1 cellular context compared by ENCODE assay signal in the genomic region with DNA sequence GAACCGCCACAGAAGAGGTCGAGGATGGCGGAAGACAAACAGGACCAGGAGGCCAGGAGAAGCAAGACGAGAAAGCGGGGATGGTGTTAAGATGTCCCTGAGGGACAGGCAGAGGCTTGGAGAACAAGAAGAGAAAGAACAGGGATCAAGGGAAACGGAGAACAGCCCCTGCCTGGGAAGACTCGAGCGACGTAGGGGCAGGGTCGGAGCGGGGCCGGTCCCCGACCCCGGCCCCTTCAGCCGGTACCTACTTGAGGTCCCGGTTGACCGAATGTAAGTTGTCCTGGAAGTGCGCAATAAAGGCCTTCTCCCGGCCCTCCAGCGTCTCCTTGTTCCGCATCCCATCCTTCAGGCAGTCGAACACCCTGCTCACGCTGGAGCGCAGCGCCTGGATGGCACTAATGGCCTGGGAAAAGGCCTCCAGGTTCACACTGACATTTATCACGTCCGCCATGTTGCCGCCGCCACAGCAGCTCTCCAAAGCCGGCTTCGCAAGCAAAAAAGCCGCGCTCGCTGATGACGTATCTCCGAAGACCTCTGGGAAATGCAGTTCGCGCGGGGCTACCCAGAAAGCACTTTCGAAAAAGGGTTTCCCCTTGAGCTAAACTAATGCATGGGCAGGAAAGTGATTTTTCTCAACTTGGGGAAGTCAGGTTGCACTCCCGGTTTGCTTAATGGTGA.
TF ChIP-seq lines count a peak whose summit lies in the region.

A gene with protein sequence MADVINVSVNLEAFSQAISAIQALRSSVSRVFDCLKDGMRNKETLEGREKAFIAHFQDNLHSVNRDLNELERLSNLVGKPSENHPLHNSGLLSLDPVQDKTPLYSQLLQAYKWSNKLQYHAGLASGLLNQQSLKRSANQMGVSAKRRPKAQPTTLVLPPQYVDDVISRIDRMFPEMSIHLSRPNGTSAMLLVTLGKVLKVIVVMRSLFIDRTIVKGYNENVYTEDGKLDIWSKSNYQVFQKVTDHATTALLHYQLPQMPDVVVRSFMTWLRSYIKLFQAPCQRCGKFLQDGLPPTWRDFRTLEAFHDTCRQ (minus strand): TSS at position 477 of the 681 bp plus-strand sequence. CDS start 23 bp downstream, at position 454.

TF ChIP-seq in GM12878, 131 proteins besides CTCF, POLR2A, EP300 and RAD21 (continued from another document and continues in another):
- TF ChIP-seq, protein P1, sequence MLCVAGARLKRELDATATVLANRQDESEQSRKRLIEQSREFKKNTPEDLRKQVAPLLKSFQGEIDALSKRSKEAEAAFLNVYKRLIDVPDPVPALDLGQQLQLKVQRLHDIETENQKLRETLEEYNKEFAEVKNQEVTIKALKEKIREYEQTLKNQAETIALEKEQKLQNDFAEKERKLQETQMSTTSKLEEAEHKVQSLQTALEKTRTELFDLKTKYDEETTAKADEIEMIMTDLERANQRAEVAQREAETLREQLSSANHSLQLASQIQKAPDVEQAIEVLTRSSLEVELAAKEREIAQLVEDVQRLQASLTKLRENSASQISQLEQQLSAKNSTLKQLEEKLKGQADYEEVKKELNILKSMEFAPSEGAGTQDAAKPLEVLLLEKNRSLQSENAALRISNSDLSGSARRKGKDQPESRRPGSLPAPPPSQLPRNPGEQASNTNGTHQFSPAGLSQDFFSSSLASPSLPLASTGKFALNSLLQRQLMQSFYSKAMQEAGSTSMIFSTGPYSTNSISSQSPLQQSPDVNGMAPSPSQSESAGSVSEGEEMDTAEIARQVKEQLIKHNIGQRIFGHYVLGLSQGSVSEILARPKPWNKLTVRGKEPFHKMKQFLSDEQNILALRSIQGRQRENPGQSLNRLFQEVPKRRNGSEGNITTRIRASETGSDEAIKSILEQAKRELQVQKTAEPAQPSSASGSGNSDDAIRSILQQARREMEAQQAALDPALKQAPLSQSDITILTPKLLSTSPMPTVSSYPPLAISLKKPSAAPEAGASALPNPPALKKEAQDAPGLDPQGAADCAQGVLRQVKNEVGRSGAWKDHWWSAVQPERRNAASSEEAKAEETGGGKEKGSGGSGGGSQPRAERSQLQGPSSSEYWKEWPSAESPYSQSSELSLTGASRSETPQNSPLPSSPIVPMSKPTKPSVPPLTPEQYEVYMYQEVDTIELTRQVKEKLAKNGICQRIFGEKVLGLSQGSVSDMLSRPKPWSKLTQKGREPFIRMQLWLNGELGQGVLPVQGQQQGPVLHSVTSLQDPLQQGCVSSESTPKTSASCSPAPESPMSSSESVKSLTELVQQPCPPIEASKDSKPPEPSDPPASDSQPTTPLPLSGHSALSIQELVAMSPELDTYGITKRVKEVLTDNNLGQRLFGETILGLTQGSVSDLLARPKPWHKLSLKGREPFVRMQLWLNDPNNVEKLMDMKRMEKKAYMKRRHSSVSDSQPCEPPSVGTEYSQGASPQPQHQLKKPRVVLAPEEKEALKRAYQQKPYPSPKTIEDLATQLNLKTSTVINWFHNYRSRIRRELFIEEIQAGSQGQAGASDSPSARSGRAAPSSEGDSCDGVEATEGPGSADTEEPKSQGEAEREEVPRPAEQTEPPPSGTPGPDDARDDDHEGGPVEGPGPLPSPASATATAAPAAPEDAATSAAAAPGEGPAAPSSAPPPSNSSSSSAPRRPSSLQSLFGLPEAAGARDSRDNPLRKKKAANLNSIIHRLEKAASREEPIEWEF (IDR thresholded peaks at IDR 0.05; ENCODE audit: insufficient replicate concordance, low read depth, low read length): no peak
- TF ChIP-seq ESRRA (IDR thresholded peaks at IDR 0.05; ENCODE audit: low read length) (no peak), ZNF384 (IDR thresholded peaks at IDR 0.05; ENCODE audit: borderline replicate concordance, low read depth, low read length) (peak; percentile 21; the same call in 1 of the 2 replicates), RCOR1 (conservative IDR thresholded peaks at IDR 0.05; ENCODE audit: low read depth, low read length) (no peak), IKZF1 (conservative IDR thresholded peaks at IDR 0.05) (peak; percentile 92), RUNX3 (IDR thresholded peaks at IDR 0.05; ENCODE audit: low read length) (peak; percentile 53), RELA (IDR thresholded peaks at IDR 0.05; ENCODE audit: borderline replicate concordance, partially characterized antibody) (peak; percentile 39), FOXK2 (IDR thresholded peaks at IDR 0.05) (peak; percentile 46; the same call in 1 of the 2 replicates), NFXL1 (IDR thresholded peaks at IDR 0.05; ENCODE audit: borderline replicate concordance) (no peak), POLR2AphosphoS2 (IDR thresholded peaks at IDR 0.05; ENCODE audit: low read depth, low read length) (no peak), MEF2A (IDR thresholded peaks at IDR 0.05; ENCODE audit: insufficient read depth, low read depth, low read length) (0 out of 2 replicates have a peak, but pooled peaks have one; percentile 11), NFYA (IDR thresholded peaks at IDR 0.05; ENCODE audit: borderline replicate concordance, low read depth, low read length) (no peak), YBX1 (IDR thresholded peaks at IDR 0.05) (no peak), LARP7 (IDR thresholded peaks at IDR 0.05) (no peak; the same call in 1 of the 2 replicates), NFIC (IDR thresholded peaks at IDR 0.05; ENCODE audit: low read depth, low read length) (no peak), ZZZ3 (IDR thresholded peaks at IDR 0.05; ENCODE audit: control insufficient read depth, insufficient read length, low read depth) (no peak), PML (IDR thresholded peaks at IDR 0.05; ENCODE audit: low read length) (no peak; the same call in 1 of the 2 replicates), TARDBP (IDR thresholded peaks at IDR 0.05; ENCODE audit: borderline replicate concordance) (peak; percentile 88), NRF1 (conservative IDR thresholded peaks at IDR 0.05; ENCODE audit: low read depth, low read length) (no peak), PAX8 (IDR thresholded peaks at IDR 0.05) (no peak), BRCA1 (IDR thresholded peaks at IDR 0.05; ENCODE audit: low read depth, low read length) (no peak), CBX5 (IDR thresholded peaks at IDR 0.05; ENCODE audit: low read depth) (no peak), SMAD5 (IDR thresholded peaks at IDR 0.05; ENCODE audit: low read depth) (no peak), STAT3 (IDR thresholded peaks at IDR 0.05; ENCODE audit: low read depth, low read length) (no peak), RFX5 (IDR thresholded peaks at IDR 0.05; ENCODE audit: low read depth, low read length) (no peak), HDAC6 (IDR thresholded peaks at IDR 0.05; ENCODE audit: unreplicated experiment) (no peak), TBL1XR1 (IDR thresholded peaks at IDR 0.05; ENCODE audit: low read depth, low read length) (0 out of 2 replicates have a peak, but pooled peaks have one; percentile 16), BACH1 (IDR thresholded peaks at IDR 0.05; ENCODE audit: borderline replicate concordance) (no peak), PAX5 (IDR thresholded peaks at IDR 0.05; ENCODE audit: borderline replicate concordance, low read depth, low read length) (no peak), CREB1 (IDR thresholded peaks at IDR 0.05; ENCODE audit: low read depth) (peak; percentile 98), ZNF207 (IDR thresholded peaks at IDR 0.05; ENCODE audit: borderline replicate concordance) (no peak; the same call in 1 of the 2 replicates), ZNF274 (IDR thresholded peaks at IDR 0.05; ENCODE audit: insufficient read depth, insufficient read length) (no peak), RB1 (IDR thresholded peaks at IDR 0.05; ENCODE audit: borderline replicate concordance) (0 out of 2 replicates have a peak, but pooled peaks have one; percentile 24)
- TF ChIP-seq, protein P2, sequence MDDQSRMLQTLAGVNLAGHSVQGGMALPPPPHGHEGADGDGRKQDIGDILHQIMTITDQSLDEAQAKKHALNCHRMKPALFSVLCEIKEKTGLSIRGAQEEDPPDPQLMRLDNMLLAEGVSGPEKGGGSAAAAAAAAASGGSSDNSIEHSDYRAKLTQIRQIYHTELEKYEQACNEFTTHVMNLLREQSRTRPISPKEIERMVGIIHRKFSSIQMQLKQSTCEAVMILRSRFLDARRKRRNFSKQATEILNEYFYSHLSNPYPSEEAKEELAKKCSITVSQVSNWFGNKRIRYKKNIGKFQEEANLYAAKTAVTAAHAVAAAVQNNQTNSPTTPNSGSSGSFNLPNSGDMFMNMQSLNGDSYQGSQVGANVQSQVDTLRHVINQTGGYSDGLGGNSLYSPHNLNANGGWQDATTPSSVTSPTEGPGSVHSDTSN (IDR thresholded peaks at IDR 0.05; ENCODE audit: insufficient replicate concordance, low read depth, low read length): no peak
- TF ChIP-seq, protein P3, sequence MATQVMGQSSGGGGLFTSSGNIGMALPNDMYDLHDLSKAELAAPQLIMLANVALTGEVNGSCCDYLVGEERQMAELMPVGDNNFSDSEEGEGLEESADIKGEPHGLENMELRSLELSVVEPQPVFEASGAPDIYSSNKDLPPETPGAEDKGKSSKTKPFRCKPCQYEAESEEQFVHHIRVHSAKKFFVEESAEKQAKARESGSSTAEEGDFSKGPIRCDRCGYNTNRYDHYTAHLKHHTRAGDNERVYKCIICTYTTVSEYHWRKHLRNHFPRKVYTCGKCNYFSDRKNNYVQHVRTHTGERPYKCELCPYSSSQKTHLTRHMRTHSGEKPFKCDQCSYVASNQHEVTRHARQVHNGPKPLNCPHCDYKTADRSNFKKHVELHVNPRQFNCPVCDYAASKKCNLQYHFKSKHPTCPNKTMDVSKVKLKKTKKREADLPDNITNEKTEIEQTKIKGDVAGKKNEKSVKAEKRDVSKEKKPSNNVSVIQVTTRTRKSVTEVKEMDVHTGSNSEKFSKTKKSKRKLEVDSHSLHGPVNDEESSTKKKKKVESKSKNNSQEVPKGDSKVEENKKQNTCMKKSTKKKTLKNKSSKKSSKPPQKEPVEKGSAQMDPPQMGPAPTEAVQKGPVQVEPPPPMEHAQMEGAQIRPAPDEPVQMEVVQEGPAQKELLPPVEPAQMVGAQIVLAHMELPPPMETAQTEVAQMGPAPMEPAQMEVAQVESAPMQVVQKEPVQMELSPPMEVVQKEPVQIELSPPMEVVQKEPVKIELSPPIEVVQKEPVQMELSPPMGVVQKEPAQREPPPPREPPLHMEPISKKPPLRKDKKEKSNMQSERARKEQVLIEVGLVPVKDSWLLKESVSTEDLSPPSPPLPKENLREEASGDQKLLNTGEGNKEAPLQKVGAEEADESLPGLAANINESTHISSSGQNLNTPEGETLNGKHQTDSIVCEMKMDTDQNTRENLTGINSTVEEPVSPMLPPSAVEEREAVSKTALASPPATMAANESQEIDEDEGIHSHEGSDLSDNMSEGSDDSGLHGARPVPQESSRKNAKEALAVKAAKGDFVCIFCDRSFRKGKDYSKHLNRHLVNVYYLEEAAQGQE (IDR thresholded peaks at IDR 0.05; ENCODE audit: low read depth, low read length): no peak
- TF ChIP-seq, protein P4, sequence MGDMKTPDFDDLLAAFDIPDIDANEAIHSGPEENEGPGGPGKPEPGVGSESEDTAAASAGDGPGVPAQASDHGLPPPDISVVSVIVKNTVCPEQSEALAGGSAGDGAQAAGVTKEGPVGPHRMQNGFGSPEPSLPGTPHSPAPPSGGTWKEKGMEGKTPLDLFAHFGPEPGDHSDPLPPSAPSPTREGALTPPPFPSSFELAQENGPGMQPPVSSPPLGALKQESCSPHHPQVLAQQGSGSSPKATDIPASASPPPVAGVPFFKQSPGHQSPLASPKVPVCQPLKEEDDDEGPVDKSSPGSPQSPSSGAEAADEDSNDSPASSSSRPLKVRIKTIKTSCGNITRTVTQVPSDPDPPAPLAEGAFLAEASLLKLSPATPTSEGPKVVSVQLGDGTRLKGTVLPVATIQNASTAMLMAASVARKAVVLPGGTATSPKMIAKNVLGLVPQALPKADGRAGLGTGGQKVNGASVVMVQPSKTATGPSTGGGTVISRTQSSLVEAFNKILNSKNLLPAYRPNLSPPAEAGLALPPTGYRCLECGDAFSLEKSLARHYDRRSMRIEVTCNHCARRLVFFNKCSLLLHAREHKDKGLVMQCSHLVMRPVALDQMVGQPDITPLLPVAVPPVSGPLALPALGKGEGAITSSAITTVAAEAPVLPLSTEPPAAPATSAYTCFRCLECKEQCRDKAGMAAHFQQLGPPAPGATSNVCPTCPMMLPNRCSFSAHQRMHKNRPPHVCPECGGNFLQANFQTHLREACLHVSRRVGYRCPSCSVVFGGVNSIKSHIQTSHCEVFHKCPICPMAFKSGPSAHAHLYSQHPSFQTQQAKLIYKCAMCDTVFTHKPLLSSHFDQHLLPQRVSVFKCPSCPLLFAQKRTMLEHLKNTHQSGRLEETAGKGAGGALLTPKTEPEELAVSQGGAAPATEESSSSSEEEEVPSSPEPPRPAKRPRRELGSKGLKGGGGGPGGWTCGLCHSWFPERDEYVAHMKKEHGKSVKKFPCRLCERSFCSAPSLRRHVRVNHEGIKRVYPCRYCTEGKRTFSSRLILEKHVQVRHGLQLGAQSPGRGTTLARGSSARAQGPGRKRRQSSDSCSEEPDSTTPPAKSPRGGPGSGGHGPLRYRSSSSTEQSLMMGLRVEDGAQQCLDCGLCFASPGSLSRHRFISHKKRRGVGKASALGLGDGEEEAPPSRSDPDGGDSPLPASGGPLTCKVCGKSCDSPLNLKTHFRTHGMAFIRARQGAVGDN (IDR thresholded peaks at IDR 0.05): no peak
- TF ChIP-seq, protein P5, sequence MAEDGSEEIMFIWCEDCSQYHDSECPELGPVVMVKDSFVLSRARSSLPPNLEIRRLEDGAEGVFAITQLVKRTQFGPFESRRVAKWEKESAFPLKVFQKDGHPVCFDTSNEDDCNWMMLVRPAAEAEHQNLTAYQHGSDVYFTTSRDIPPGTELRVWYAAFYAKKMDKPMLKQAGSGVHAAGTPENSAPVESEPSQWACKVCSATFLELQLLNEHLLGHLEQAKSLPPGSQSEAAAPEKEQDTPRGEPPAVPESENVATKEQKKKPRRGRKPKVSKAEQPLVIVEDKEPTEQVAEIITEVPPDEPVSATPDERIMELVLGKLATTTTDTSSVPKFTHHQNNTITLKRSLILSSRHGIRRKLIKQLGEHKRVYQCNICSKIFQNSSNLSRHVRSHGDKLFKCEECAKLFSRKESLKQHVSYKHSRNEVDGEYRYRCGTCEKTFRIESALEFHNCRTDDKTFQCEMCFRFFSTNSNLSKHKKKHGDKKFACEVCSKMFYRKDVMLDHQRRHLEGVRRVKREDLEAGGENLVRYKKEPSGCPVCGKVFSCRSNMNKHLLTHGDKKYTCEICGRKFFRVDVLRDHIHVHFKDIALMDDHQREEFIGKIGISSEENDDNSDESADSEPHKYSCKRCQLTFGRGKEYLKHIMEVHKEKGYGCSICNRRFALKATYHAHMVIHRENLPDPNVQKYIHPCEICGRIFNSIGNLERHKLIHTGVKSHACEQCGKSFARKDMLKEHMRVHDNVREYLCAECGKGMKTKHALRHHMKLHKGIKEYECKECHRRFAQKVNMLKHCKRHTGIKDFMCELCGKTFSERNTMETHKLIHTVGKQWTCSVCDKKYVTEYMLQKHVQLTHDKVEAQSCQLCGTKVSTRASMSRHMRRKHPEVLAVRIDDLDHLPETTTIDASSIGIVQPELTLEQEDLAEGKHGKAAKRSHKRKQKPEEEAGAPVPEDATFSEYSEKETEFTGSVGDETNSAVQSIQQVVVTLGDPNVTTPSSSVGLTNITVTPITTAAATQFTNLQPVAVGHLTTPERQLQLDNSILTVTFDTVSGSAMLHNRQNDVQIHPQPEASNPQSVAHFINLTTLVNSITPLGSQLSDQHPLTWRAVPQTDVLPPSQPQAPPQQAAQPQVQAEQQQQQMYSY (CRISPR knock-in tag; IDR thresholded peaks at IDR 0.05): no peak
